ENCODE assay signal across 24 cellular contexts in the genomic region with DNA sequence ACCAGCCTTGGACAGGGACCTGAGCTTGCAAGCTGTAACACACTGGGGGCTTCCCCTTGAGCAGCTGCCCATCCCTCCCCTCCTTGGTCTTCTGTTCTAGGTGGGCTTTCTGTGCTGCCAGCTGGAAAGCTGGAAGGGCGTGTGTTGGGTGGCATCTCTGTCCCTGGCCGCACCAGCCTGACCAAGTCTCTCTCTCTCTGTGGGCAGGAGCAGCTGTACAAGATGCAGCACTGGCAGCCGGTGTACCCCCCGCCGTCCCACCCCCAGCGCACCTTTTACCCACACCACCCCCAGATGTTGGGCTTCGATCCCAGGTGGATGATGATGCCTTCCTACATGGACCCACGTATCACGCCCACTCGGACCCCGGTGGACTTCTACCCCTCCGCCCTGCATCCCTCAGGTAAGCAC.
"Had no signal": no experiment of that assay in that cellular context is flagged by ENCODE, and none has a peak within 500 bp of the region (broad histone marks: within the 10 kb centered on the region; RNA-seq: fewer than 3 reads in every experiment).

No MANE protein-coding gene starts in this region.

- H3K27me3 ChIP-seq: breast epithelium, ovary, tibial nerve had no signal

- DNase-seq: activated B cell treated with CpG ODN at 0.5 μM for 24 hours; activated CD4-positive, alpha-beta T cell treated with anti-CD3 and anti-CD28 coated beads for 36 hours; activated CD8-positive, alpha-beta memory T cell treated with anti-CD3 and anti-CD28 coated beads, Interleukin-2, amount 10 ng/mL, durations not matched to agents 7 days and 5 days; activated CD8-positive, alpha-beta T cell treated with anti-CD3 and anti-CD28 coated beads, Interleukin-2, amount 10 ng/mL, durations not matched to agents 7 days and 5 days; activated naive CD4-positive, alpha-beta T cell treated with anti-CD3 and anti-CD28 coated beads for 36 hours; activated T-cell treated with anti-CD3 and anti-CD28 coated beads, Interleukin-2, amount 50 U/mL, for 48 hours; amygdala; effector CD8-positive, alpha-beta T cell; left ventricle myocardium superior; mammary epithelial cell; midbrain; naive thymus-derived CD4-positive, alpha-beta T cell; retina; stimulated activated naive CD4-positive, alpha-beta T cell treated with Interleukin-2 at 50 U/mL for 16 hours; T-helper 17 cell had no signal

- H3K9me3 ChIP-seq: breast epithelium, ovary, prostate gland, tibial nerve had no signal

- H3K4me3 Mint-ChIP-seq: activated B cell treated with CpG ODN at 0.5 μM for 24 hours; activated CD4-positive, alpha-beta T cell treated with anti-CD3 and anti-CD28 coated beads for 36 hours; activated CD8-positive, alpha-beta memory T cell treated with anti-CD3 and anti-CD28 coated beads, Interleukin-2, amount 10 ng/mL, durations not matched to agents 7 days and 5 days; activated CD8-positive, alpha-beta T cell treated with anti-CD3 and anti-CD28 coated beads, Interleukin-2, amount 10 ng/mL, durations not matched to agents 7 days and 5 days; activated naive CD4-positive, alpha-beta T cell treated with anti-CD3 and anti-CD28 coated beads for 36 hours; central memory CD8-positive, alpha-beta T cell had no signal

- ATAC-seq: activated CD4-positive, alpha-beta T cell treated with anti-CD3 and anti-CD28 coated beads for 36 hours; activated CD8-positive, alpha-beta memory T cell treated with anti-CD3 and anti-CD28 coated beads, Interleukin-2, amount 10 ng/mL, durations not matched to agents 7 days and 5 days; activated CD8-positive, alpha-beta T cell treated with anti-CD3 and anti-CD28 coated beads, Interleukin-2, amount 10 ng/mL, durations not matched to agents 7 days and 5 days; left ventricle myocardium superior; naive thymus-derived CD4-positive, alpha-beta T cell; T-helper 17 cell had no signal

- H3K4me3 ChIP-seq: breast epithelium, ovary, prostate gland, tibial nerve had no signal

- H3K36me3 ChIP-seq: ovary had no signal

- H3K27ac ChIP-seq: breast epithelium, ovary, tibial nerve had no signal

- FAIRE-seq: colon, frontal cortex, urothelium cell line had no signal

- H3K4me1 Mint-ChIP-seq: activated B cell treated with CpG ODN at 0.5 μM for 24 hours; activated CD4-positive, alpha-beta T cell treated with anti-CD3 and anti-CD28 coated beads for 36 hours; activated CD8-positive, alpha-beta memory T cell treated with anti-CD3 and anti-CD28 coated beads, Interleukin-2, amount 10 ng/mL, durations not matched to agents 7 days and 5 days had no signal

- H3K4me1 ChIP-seq: breast epithelium, tibial nerve had no signal

- H3K27me3 Mint-ChIP-seq: activated B cell treated with CpG ODN at 0.5 μM for 24 hours; activated CD4-positive, alpha-beta T cell treated with anti-CD3 and anti-CD28 coated beads for 36 hours; activated CD8-positive, alpha-beta memory T cell treated with anti-CD3 and anti-CD28 coated beads, Interleukin-2, amount 10 ng/mL, durations not matched to agents 7 days and 5 days; central memory CD8-positive, alpha-beta T cell; naive thymus-derived CD4-positive, alpha-beta T cell; T-helper 17 cell had no signal

- H3K27ac Mint-ChIP-seq: activated B cell treated with CpG ODN at 0.5 μM for 24 hours; activated CD8-positive, alpha-beta memory T cell treated with anti-CD3 and anti-CD28 coated beads, Interleukin-2, amount 10 ng/mL, durations not matched to agents 7 days and 5 days; activated CD8-positive, alpha-beta T cell treated with anti-CD3 and anti-CD28 coated beads, Interleukin-2, amount 10 ng/mL, durations not matched to agents 7 days and 5 days; activated naive CD4-positive, alpha-beta T cell treated with anti-CD3 and anti-CD28 coated beads for 36 hours; activated T-helper 2 cell treated with anti-CD3 and anti-CD28 coated beads, Interferon-gamma antibody, Interleukin-2, Interleukin-4, amounts not matched to agents 10 μg/mL and 5 μg/mL and 100 μg/mL, durations not matched to agents 14 hours and 24 hours and 36 hours had no signal

- H3K9me3 Mint-ChIP-seq: activated B cell treated with CpG ODN at 0.5 μM for 24 hours; activated naive CD4-positive, alpha-beta T cell treated with anti-CD3 and anti-CD28 coated beads for 36 hours; activated T-helper 2 cell treated with anti-CD3 and anti-CD28 coated beads, Interferon-gamma antibody, Interleukin-2, Interleukin-4, amounts not matched to agents 10 μg/mL and 5 μg/mL and 100 μg/mL, durations not matched to agents 14 hours and 24 hours and 36 hours; central memory CD8-positive, alpha-beta T cell; naive thymus-derived CD4-positive, alpha-beta T cell had no signal
